In genomic region chr9:8297047-8297446, GRCh38 we compare ENCODE assay signal across 29 cellular contexts.
"Had no signal": no experiment of that assay in that cellular context is flagged by ENCODE, and none has a peak within 500 bp of the region (broad histone marks: within the 10 kb centered on the region; RNA-seq: fewer than 3 reads in every experiment).

No MANE protein-coding gene starts in this region.

- ATAC-seq: activated naive CD4-positive, alpha-beta T cell treated with anti-CD3 and anti-CD28 coated beads, Interleukin-2, amount 50 U/mL, for 72 hours; activated naive CD8-positive, alpha-beta T cell treated with anti-CD3 and anti-CD28 coated beads, Interleukin-2, amount 50 U/mL, for 24 hours; activated T-cell treated with anti-CD3 and anti-CD28 coated beads, Interleukin-2, amount 50 U/mL, for 4 hours; activated T-cell treated with anti-CD3 and anti-CD28 coated beads, Interleukin-2, amount 50 U/mL, for 72 hours; activated T-helper 17 cell treated with anti-CD3 and anti-CD28 coated beads, Interleukin-2, amount 50 U/mL, for 72 hours; body of pancreas had no signal

- DNase-seq: activated effector memory CD4-positive, alpha-beta T cell treated with anti-CD3 and anti-CD28 coated beads, Interleukin-2, amount 50 U/mL, for 16 hours; activated effector memory CD4-positive, alpha-beta T cell treated with Interleukin-2 at 50 U/mL for 16 hours; activated gamma-delta T cell; activated gamma-delta T cell treated with Interleukin-2 at 50 U/mL for 16 hours; activated naive CD4-positive, alpha-beta T cell; activated naive CD4-positive, alpha-beta T cell treated with anti-CD3 and anti-CD28 coated beads for 36 hours; activated naive CD4-positive, alpha-beta T cell treated with anti-CD3 and anti-CD28 coated beads, Interleukin-2, amount 10 ng/mL, durations not matched to agents 7 days and 5 days; activated naive CD4-positive, alpha-beta T cell treated with anti-CD3 and anti-CD28 coated beads, Interleukin-2, amount 50 U/mL, for 16 hours; activated naive CD4-positive, alpha-beta T cell treated with Interleukin-2 at 50 U/mL for 16 hours; activated naive CD8-positive, alpha-beta T cell treated with anti-CD3 and anti-CD28 coated beads for 36 hours; activated naive CD8-positive, alpha-beta T cell treated with anti-CD3 and anti-CD28 coated beads, Interleukin-2, amount 10 ng/mL, durations not matched to agents 7 days and 5 days; activated naive CD8-positive, alpha-beta T cell treated with anti-CD3 and anti-CD28 coated beads, Interleukin-2, amount 50 U/mL, for 24 hours; activated T-cell treated with anti-CD3 and anti-CD28 coated beads, Interleukin-2, amount 50 U/mL, for 1 hour; activated T-cell treated with anti-CD3 and anti-CD28 coated beads, Interleukin-2, amount 50 U/mL, for 24 hours; activated T-cell treated with anti-CD3 and anti-CD28 coated beads, Interleukin-2, amount 50 U/mL, for 4 hours; activated T-cell treated with anti-CD3 and anti-CD28 coated beads, Interleukin-2, amount 50 U/mL, for 48 hours; activated T-cell treated with anti-CD3 and anti-CD28 coated beads, Interleukin-2, amount 50 U/mL, for 72 hours; adrenal gland; amniotic stem cell; amygdala; anterior cingulate cortex; aorta; body of pancreas; brain microvascular endothelial cell; caudate nucleus; central memory CD4-positive, alpha-beta T cell; cerebellar nuclear complex had no signal
